In the genomic region with DNA sequence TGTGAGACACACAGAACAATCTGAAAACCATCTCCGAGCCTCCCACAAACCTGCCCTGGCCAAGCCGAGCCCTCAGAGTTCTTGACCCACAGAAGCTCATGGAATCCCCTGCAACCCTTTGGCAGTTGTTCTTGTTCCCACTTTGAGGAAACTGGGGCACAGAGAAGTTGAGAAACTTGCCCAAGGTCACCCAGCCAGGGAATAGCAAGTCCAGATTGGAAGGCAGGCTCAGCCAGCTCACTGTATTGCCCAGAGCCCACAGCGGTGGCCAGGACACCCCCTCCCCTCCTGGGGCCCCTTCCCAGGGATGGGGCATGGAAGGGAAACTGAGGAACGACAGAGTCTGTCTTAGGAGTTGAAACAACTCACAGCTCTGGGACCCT, we compare ENCODE assay signal across 8 cellular contexts. TPM values are rescaled to one million over a fixed set of nuclear protein-coding genes. Genes with fewer than 3 reads are reported as not detected.
DNase-seq lines count a peak whose midpoint lies in the region; ATAC-seq and TF ChIP-seq lines count a peak whose summit lies in the region.

No MANE protein-coding gene starts in this region.

- 65 to 72% (median 68%) methylated on average over 4 of the region's 4 CpGs for WGBS in heart left ventricle, 4 donors
- WGBS in mesendoderm (ENCODE audit: extremely low coverage, insufficient coverage, low lambda C conversion rate) = no CpG with 5 or more reads among the region's 4 CpGs

- H2BK15ac ChIP-seq in mesendoderm (replicated peaks; ENCODE audit: low read depth) = no peak overlapping the region

- no peak overlapping the region for H3K23ac ChIP-seq in mesendoderm (ENCODE audit: low read length)

- H3K9me3 ChIP-seq in heart left ventricle (no peaks in the 10 kb centered on the region), breast epithelium (no peaks in the 10 kb centered on the region), muscle layer of colon (ENCODE audit: low read length) (no peaks in the 10 kb centered on the region), upper lobe of right lung (no peaks in the 10 kb centered on the region)

- intact Hi-C loops in heart left ventricle (cut with DNase I) = loop anchor here in 7 of 10 donors (5.0 kb wide), 3 partner anchors 35 to 65 kb away; no protein-coding TSS in a partner anchor
- intact Hi-C loops in Right ventricle myocardium inferior (cut with DNase I) = loop anchor here (5.0 kb wide), 1 partner anchor 40 kb away; no protein-coding TSS in a partner anchor
- intact Hi-C loops in breast epithelium (cut with DNase I; ENCODE audit: low total_unique reads) = no loop called here
- intact Hi-C loops in upper lobe of right lung (cut with DNase I) = loop anchor here (5.0 kb wide), 1 partner anchor 35 kb away; no protein-coding TSS in a partner anchor

- peaks cover 0 to 5% (median 0%) of the 10 kb centered on the region in 9 donors for H3K36me3 ChIP-seq in heart left ventricle
- no peaks in the 10 kb centered on the region for H3K36me3 ChIP-seq in breast epithelium
- H3K36me3 ChIP-seq in muscle layer of colon (ENCODE audit: insufficient read depth, low read length) = no peaks in the 10 kb centered on the region
- no peaks in the 10 kb centered on the region for H3K36me3 ChIP-seq in upper lobe of right lung
- H3K36me3 ChIP-seq in mesendoderm (ENCODE audit: control insufficient read depth, insufficient read depth, low read length) = no peaks in the 10 kb centered on the region

- H3K4me3 ChIP-seq in heart left ventricle = peak overlapping the region in 7 of 12 donors; percentile 60 to 91 (median 84)
- H3K4me3 ChIP-seq in breast epithelium = peak overlapping the region; percentile 76 to 91 (median 81)
- H3K4me3 ChIP-seq in muscle layer of colon (ENCODE audit: low read depth in 1 of 2, low read length in 2 of 2) = peak overlapping the region in 1 of 2 donors; percentile 51
- H3K4me3 ChIP-seq in upper lobe of right lung = peak overlapping the region; percentile 79
- no peak overlapping the region for H3K4me3 ChIP-seq in mesendoderm (ENCODE audit: low read length)

- no peak overlapping the region for H4K5ac ChIP-seq in mesendoderm (ENCODE audit: low read length)

- H2BK5ac ChIP-seq in mesendoderm (ENCODE audit: low read length) = no peak overlapping the region

- H3K9ac ChIP-seq in muscle layer of colon (ENCODE audit: low read length) (peak overlapping the region; percentile 32), mesendoderm (ENCODE audit: low read length) (no peak overlapping the region)

- H4K8ac ChIP-seq in mesendoderm (ENCODE audit: low read depth, low read length) = no peak overlapping the region

- no peak overlapping the region for H3K56ac ChIP-seq in mesendoderm (ENCODE audit: low read length)

- DNase-seq in heart left ventricle (no peak), Right ventricle myocardium inferior (ENCODE audit: missing footprints) (no peak), breast epithelium (ENCODE audit: low spot score in 2 of 2) (no peak), upper lobe of right lung (no peak), mucosa of gallbladder (ENCODE audit: low spot score) (no peak), mesendoderm (no peak), iPS-NIHi7 (ENCODE audit: extremely low spot score) (no peak)

- peaks cover 8% of the 10 kb centered on the region for H3K79me1 ChIP-seq in mesendoderm (ENCODE audit: low read length)

- no peak for TF ChIP-seq POLR2A in heart left ventricle (IDR thresholded peaks at IDR 0.05)
- TF ChIP-seq POLR2A in breast epithelium (IDR thresholded peaks at IDR 0.05) = no peak

- H3K4ac ChIP-seq in mesendoderm (ENCODE audit: low read depth, low read length) = no peak overlapping the region

- H3K18ac ChIP-seq in mesendoderm (ENCODE audit: low read length) = no peak overlapping the region

- TF ChIP-seq CTCF in heart left ventricle (IDR thresholded peaks at IDR 0.05) (no peak), breast epithelium (IDR thresholded peaks at IDR 0.05) (no peak), upper lobe of right lung (IDR thresholded peaks at IDR 0.05) (no peak)

- H3K27me3 ChIP-seq in heart left ventricle = no peaks in the 10 kb centered on the region
- no peaks in the 10 kb centered on the region for H3K27me3 ChIP-seq in breast epithelium
- H3K27me3 ChIP-seq in muscle layer of colon (ENCODE audit: control insufficient read depth in 1 of 2, insufficient read depth in 2 of 2, low read length in 2 of 2) = no peaks in the 10 kb centered on the region
- no peaks in the 10 kb centered on the region for H3K27me3 ChIP-seq in upper lobe of right lung
- no peaks in the 10 kb centered on the region for H3K27me3 ChIP-seq in mesendoderm (ENCODE audit: insufficient read depth, low read length, poor library complexity)

- peaks cover 0 to 36% (median 21%) of the 10 kb centered on the region in 12 donors for H3K4me1 ChIP-seq in heart left ventricle
- peaks cover 5 to 12% of the 10 kb centered on the region in 2 donors for H3K4me1 ChIP-seq in breast epithelium
- peaks cover 29% of the 10 kb centered on the region for H3K4me1 ChIP-seq in muscle layer of colon (ENCODE audit: insufficient read depth, low read length)
- peaks cover 23% of the 10 kb centered on the region for H3K4me1 ChIP-seq in upper lobe of right lung
- no peaks in the 10 kb centered on the region for H3K4me1 ChIP-seq in mesendoderm (ENCODE audit: control insufficient read depth, low read depth, low read length)

- H3K79me2 ChIP-seq in mesendoderm (ENCODE audit: control insufficient read depth, insufficient read depth, low read length) = peaks cover 14% of the 10 kb centered on the region

- H3K4me2 ChIP-seq in mesendoderm (ENCODE audit: low read length) = no peak overlapping the region

- H2BK120ac ChIP-seq in mesendoderm (ENCODE audit: low read depth, low read length) = no peak overlapping the region

- peak overlapping the region in 11 of 12 donors; percentile 24 to 95 (median 90) for H3K27ac ChIP-seq in heart left ventricle
- H3K27ac ChIP-seq in breast epithelium = peak overlapping the region; percentile 97 to 99
- H3K27ac ChIP-seq in muscle layer of colon (ENCODE audit: low read depth, low read length) = peak overlapping the region; percentile 29
- peak overlapping the region; percentile 88 for H3K27ac ChIP-seq in upper lobe of right lung
- H3K27ac ChIP-seq in mesendoderm (ENCODE audit: low read depth, low read length) = no peak overlapping the region

- H2AK5ac ChIP-seq in mesendoderm (ENCODE audit: low read length) = no peak overlapping the region

- ATAC-seq in heart left ventricle (no peak), Right ventricle myocardium inferior (no peak), upper lobe of right lung (no peak)

RNA-seq across cellular contexts. Expression of gene ZSWIM4, which starts 1.8 kb away (rescaled TPM):
- total RNA-seq in heart left ventricle = 10 to 100 TPM in 1 of 9 donors, 1 to 10 TPM in 8; 2.0 to 10.9 (median 3.4) TPM
- 1 to 10 TPM; 1.3 to 2.7 TPM for polyA plus RNA-seq in heart left ventricle
- 2.1 TPM for total RNA-seq in Right ventricle myocardium inferior
- total RNA-seq in breast epithelium = 1 to 10 TPM; 1.1 to 8.5 (median 6.9) TPM
- 10.6 TPM for total RNA-seq in upper lobe of right lung
- 11.2 TPM for total RNA-seq in mucosa of gallbladder
- polyA plus RNA-seq in mesendoderm (2013, experiment 1 of 2) = 31.4 TPM
- polyA plus RNA-seq in mesendoderm (2013, experiment 2 of 2) = 30.0 TPM

RNA-seq across cellular contexts. Expression of gene C19orf53, which starts 22.8 kb away (rescaled TPM):
- total RNA-seq in heart left ventricle (100 to 1,000 TPM in 2 of 9 donors, 10 to 100 TPM in 7; 79.3 to 435 (median 97.5) TPM), Right ventricle myocardium inferior (89.9 TPM), breast epithelium (100 to 1,000 TPM; 134 to 175 (median 137) TPM), upper lobe of right lung (77.8 TPM), mucosa of gallbladder (91.3 TPM)
- polyA plus RNA-seq in heart left ventricle = 100 to 1,000 TPM; 159 to 346 TPM
- 323 TPM for polyA plus RNA-seq in mesendoderm (2013, experiment 1 of 2)
- 327 TPM for polyA plus RNA-seq in mesendoderm (2013, experiment 2 of 2)

RNA-seq across cellular contexts. Expression of gene MRI1, which starts 32.7 kb away (rescaled TPM):
- 10 to 100 TPM; 12.2 to 36.9 (median 15.6) TPM for total RNA-seq in heart left ventricle
- polyA plus RNA-seq in heart left ventricle = 10 to 100 TPM in 1 of 2 donors, 1 to 10 TPM in 1; 9.0 to 16.6 TPM
- 13.0 TPM for total RNA-seq in Right ventricle myocardium inferior
- total RNA-seq in breast epithelium = 10 to 100 TPM; 45.9 to 72.4 (median 71.4) TPM
- 32.6 TPM for total RNA-seq in upper lobe of right lung
- 59.4 TPM for total RNA-seq in mucosa of gallbladder
- polyA plus RNA-seq in mesendoderm (2013, experiment 1 of 2) = 16.7 TPM
- 16.4 TPM for polyA plus RNA-seq in mesendoderm (2013, experiment 2 of 2)
